In the genomic region with DNA sequence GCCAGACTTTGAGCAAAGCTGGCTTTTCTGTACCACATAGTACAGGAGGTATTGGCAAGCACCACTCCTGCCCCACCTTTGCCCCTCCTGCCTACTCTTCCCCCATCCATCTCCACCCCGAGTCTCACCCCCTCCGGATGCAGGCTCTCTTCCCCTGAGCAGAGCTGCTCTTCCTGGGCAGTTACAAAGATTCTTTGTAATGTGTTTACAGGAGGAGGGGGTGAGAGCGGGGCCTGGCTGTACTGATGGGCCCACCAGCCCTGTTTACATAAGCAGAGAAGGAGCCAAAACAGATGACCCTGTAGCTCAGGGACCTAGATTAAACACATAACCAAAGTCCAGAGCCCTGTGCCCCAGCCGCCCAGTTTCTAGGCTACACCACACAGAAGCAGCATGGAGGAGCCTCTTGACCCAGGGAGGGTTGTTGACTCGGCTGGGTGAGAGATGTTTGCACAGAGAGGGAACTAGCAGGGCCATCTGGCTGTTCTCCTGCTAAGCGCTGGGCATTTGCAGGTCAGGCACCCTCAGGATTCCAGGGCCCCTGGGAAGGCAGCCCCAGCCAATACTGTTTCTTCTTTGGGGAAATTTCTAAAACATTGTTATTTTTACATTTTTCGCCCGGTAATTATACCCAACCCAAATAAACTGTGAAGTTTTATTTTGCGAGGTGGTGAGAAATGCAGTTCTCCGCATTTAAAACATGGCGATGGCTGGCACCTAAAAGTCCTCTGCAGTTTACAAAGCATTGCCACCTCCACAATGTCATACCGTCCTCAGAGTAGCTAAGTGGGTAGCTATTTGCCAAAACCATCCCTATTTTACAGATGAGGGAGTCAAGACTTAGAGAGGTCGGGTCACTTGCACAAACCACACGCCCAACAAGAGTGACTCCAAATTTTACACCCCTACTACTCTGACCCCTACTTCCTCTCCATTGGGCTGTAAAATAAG, we compare ENCODE assay signal across 12 cellular contexts. TPM values are rescaled to one million over a fixed set of nuclear protein-coding genes. Genes with fewer than 3 reads are reported as not detected.
A peak's percentile ranks its signal among the peaks of the same experiment; 100 is the strongest.
DNase-seq lines count a peak whose midpoint lies in the region; ATAC-seq and TF ChIP-seq lines count a peak whose summit lies in the region.
"Had no signal": no experiment of that assay in that cellular context is flagged by ENCODE, and none has a peak within 500 bp of the region (broad histone marks: within the 10 kb centered on the region; RNA-seq: fewer than 3 reads in every experiment).

No MANE protein-coding gene starts in this region.

- H3K9me3 Mint-ChIP-seq in progenitor cell of endocrine pancreas (ENCODE audit: low read depth): no peaks in the 10 kb centered on the region
- no peaks in the 10 kb centered on the region for H3K9me3 Mint-ChIP-seq in activated CD4-positive, alpha-beta memory T cell treated with anti-CD3 and anti-CD28 coated beads, Interleukin-2, amount 10 ng/mL, durations not matched to agents 7 days and 5 days

- H3K4me3 ChIP-seq in Panc1 (ENCODE audit: low read depth in 2 of 2, low read length in 2 of 2) (peak overlapping the region in 1 of 2 experiments; percentile 5; a peak in 1 of 4 replicates), iPS-20b (ENCODE audit: low read length) (no peak overlapping the region)

- peaks cover 53% of the 10 kb centered on the region for H3K4me1 Mint-ChIP-seq in progenitor cell of endocrine pancreas (ENCODE audit: low read depth)
- no peaks in the 10 kb centered on the region for H3K4me1 Mint-ChIP-seq in activated CD4-positive, alpha-beta memory T cell treated with anti-CD3 and anti-CD28 coated beads, Interleukin-2, amount 10 ng/mL, durations not matched to agents 7 days and 5 days

- ATAC-seq in Panc1 (peak; percentile 83), GM18907 (IDR thresholded peaks at IDR 0.05; ENCODE audit: unreplicated experiment) (no peak)

- H3K9me3 ChIP-seq in Panc1 (ENCODE audit: control insufficient read depth, insufficient read depth, low read depth, low read length) (no peaks in the 10 kb centered on the region), iPS-20b (ENCODE audit: insufficient read depth, low read depth, low read length) (no peaks in the 10 kb centered on the region)

- no peaks in the 10 kb centered on the region for H3K36me3 ChIP-seq in Panc1 (ENCODE audit: control insufficient read depth, insufficient read depth, low read length)
- no peaks in the 10 kb centered on the region for H3K36me3 ChIP-seq in iPS-20b (ENCODE audit: insufficient read depth, low read depth, low read length)

- intact Hi-C loops in Panc1 (cut with micrococcal nuclease; ENCODE audit: unreplicated experiment): no loop called here

- POLR2A ChIA-PET in Panc1 (lab: Charles Lee): no interaction called here
- POLR2A ChIA-PET in activated CD4-positive, alpha-beta memory T cell treated with anti-CD3 and anti-CD28 coated beads, Interleukin-2, amount 10 ng/mL, durations not matched to agents 7 days and 5 days (lab: Charles Lee): interaction anchor here (1.6 kb wide), 1 partner anchor 11 kb away, joined by 7 read pairs; the partner anchor contains the start of gene ZKSCAN1

- no peaks in the 10 kb centered on the region for H3K36me3 Mint-ChIP-seq in progenitor cell of endocrine pancreas (ENCODE audit: insufficient read depth)
- H3K36me3 Mint-ChIP-seq in activated CD4-positive, alpha-beta memory T cell treated with anti-CD3 and anti-CD28 coated beads, Interleukin-2, amount 10 ng/mL, durations not matched to agents 7 days and 5 days (ENCODE audit: low read depth): no peaks in the 10 kb centered on the region

- peak overlapping the region; percentile 19 for H3K4me3 Mint-ChIP-seq in progenitor cell of endocrine pancreas (ENCODE audit: low read depth)
- H3K4me3 Mint-ChIP-seq in activated CD4-positive, alpha-beta memory T cell treated with anti-CD3 and anti-CD28 coated beads, Interleukin-2, amount 10 ng/mL, durations not matched to agents 7 days and 5 days: no peak overlapping the region

- H3K27me3 Mint-ChIP-seq in progenitor cell of endocrine pancreas: no peaks in the 10 kb centered on the region
- H3K27me3 Mint-ChIP-seq in activated CD4-positive, alpha-beta memory T cell treated with anti-CD3 and anti-CD28 coated beads, Interleukin-2, amount 10 ng/mL, durations not matched to agents 7 days and 5 days: peaks cover 5% of the 10 kb centered on the region

- no TSS peak for BruUV-seq in Panc1 (replicated peaks; lab: Mats Ljungman, UMichigan)

- in situ Hi-C loops in Panc1 (cut with HindIII; ENCODE audit: low pct_unique_long_range_greater_than_20kb, low sequenced_read_pairs): no loop called here

- H3K27ac Mint-ChIP-seq in progenitor cell of endocrine pancreas: peak overlapping the region; percentile 95
- no peak overlapping the region for H3K27ac Mint-ChIP-seq in activated CD4-positive, alpha-beta memory T cell treated with anti-CD3 and anti-CD28 coated beads, Interleukin-2, amount 10 ng/mL, durations not matched to agents 7 days and 5 days

- CTCF ChIA-PET in Panc1 (lab: Charles Lee): interaction anchor here (1.1 to 1.8 kb wide), 2 partner anchors 11 to 90 kb away, joined by 3 to 5 read pairs; partner anchors contain the start of gene ZKSCAN1
- CTCF ChIA-PET in activated CD4-positive, alpha-beta memory T cell treated with anti-CD3 and anti-CD28 coated beads, Interleukin-2, amount 10 ng/mL, durations not matched to agents 7 days and 5 days (lab: Charles Lee): interaction anchor here (0.6 kb wide), 2 partner anchors 39 to 82 kb away, joined by 3 read pairs; no protein-coding TSS in a partner anchor

- H3K9ac ChIP-seq in iPS-20b (ENCODE audit: low read depth, low read length): 0 out of 2 replicates have a peak overlapping the region, but pooled peaks have one; percentile 24

- H3K4me1 ChIP-seq in Panc1 (ENCODE audit: control insufficient read depth, insufficient read depth, low read length) (peaks cover 17% of the 10 kb centered on the region), iPS-20b (ENCODE audit: insufficient read depth, low read length) (no peaks in the 10 kb centered on the region; the same call in 1 of the 2 replicates)

- TF ChIP-seq CTCF in Panc1 (IDR thresholded peaks at IDR 0.05) (no peak), progenitor cell of endocrine pancreas (IDR thresholded peaks at IDR 0.05; ENCODE audit: unreplicated experiment) (no peak)

- DNase-seq in HuH-7 (ENCODE audit: low spot score) (peak; percentile 92), Panc1 (ENCODE audit: low read depth, low spot score) (no peak), progenitor cell of endocrine pancreas (ENCODE audit: low spot score, unreplicated experiment) (peak; percentile 43), NCI-H1436 treated with DMSO at 0.1 percent for 48 hours (lab: John Stamatoyannopoulos, UW) (no peak), cerebellar cortex (ENCODE audit: low spot score) (no peak)
- no peak for DNase-seq in activated CD4-positive, alpha-beta memory T cell treated with anti-CD3 and anti-CD28 coated beads, Interleukin-2, amount 10 ng/mL, durations not matched to agents 7 days and 5 days
- DNase-seq: activated naive CD4-positive, alpha-beta T cell; DMS79 treated with DMSO at 0.1 percent for 48 hours; kidney; stimulated activated naive CD4-positive, alpha-beta T cell had no signal

- H3K27me3 ChIP-seq in Panc1 (ENCODE audit: control insufficient read depth, insufficient read depth, low read length) (no peaks in the 10 kb centered on the region), iPS-20b (ENCODE audit: insufficient read depth, low read length) (no peaks in the 10 kb centered on the region)

- H3K27ac ChIP-seq in Panc1 (ENCODE audit: low read length) (peak overlapping the region; percentile 45), iPS-20b (ENCODE audit: low read length) (no peak overlapping the region)

RNA-seq across cellular contexts. Expression of gene ZKSCAN1, which starts 11.4 kb away (rescaled TPM):
- total RNA-seq in Panc1 (2021; ENCODE audit: unreplicated experiment) (55.5 TPM), progenitor cell of endocrine pancreas (196 and 209 TPM in 2 replicates)
- polyA plus RNA-seq in Panc1 (2012; ENCODE audit: insufficient read length): 24.5 TPM
- total RNA-seq in activated CD4-positive, alpha-beta memory T cell treated with anti-CD3 and anti-CD28 coated beads, Interleukin-2, amount 10 ng/mL, durations not matched to agents 7 days and 5 days: 10 to 100 TPM; 63.1 to 65.5 TPM

RNA-seq across cellular contexts. Expression of gene AZGP1, which starts 28.2 kb away (rescaled TPM):
- total RNA-seq in Panc1 (2021; ENCODE audit: unreplicated experiment): 0.49 TPM
- polyA plus RNA-seq in Panc1 (2012; ENCODE audit: insufficient read length): not detected
- total RNA-seq in progenitor cell of endocrine pancreas: not detected in 2 replicates
- not detected for total RNA-seq in activated CD4-positive, alpha-beta memory T cell treated with anti-CD3 and anti-CD28 coated beads, Interleukin-2, amount 10 ng/mL, durations not matched to agents 7 days and 5 days

RNA-seq across cellular contexts. Expression of gene ZSCAN21, which starts 45.6 kb away (rescaled TPM):
- total RNA-seq in Panc1 (2021; ENCODE audit: unreplicated experiment) (13.4 TPM), progenitor cell of endocrine pancreas (20.7 and 22.8 TPM in 2 replicates)
- 6.9 TPM for polyA plus RNA-seq in Panc1 (2012; ENCODE audit: insufficient read length)
- total RNA-seq in activated CD4-positive, alpha-beta memory T cell treated with anti-CD3 and anti-CD28 coated beads, Interleukin-2, amount 10 ng/mL, durations not matched to agents 7 days and 5 days: 1 to 10 TPM; 6.9 TPM

Comparison
In these comparisons a context has a peak if more than half of its experiments do, and no peak if none do; other contexts are left out.
1. DNase-seq: peak in HuH-7 (single experiment) and progenitor cell of endocrine pancreas (single experiment); none in Panc1 (single experiment), NCI-H1436 treated with DMSO at 0.1 percent for 48 hours (single experiment), cerebellar cortex (single experiment) and activated CD4-positive, alpha-beta memory T cell treated with anti-CD3 and anti-CD28 coated beads, Interleukin-2, amount 10 ng/mL, durations not matched to agents 7 days and 5 days (single experiment).